3 cellular contexts compared by ENCODE assay signal in the genomic region with DNA sequence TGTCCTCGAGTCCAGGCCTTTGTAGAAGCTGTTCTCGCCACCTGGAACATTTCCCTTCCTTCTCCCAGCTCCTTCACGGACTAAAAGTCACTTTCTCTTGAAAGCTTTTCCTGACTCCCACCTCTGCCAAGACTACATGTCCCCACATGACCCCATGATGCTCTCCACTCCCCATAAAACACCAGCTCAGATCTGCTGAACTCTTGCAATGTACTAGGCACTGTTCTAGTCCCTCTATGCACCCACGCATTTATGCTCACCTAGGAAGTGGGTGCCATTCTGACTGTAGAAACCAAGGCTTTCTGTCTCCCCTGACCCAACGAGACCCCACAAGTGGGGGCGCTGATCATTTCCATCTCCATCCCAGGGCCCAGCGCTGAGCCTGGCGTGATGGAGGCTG.
TF ChIP-seq lines count a peak whose summit lies in the region.

No MANE protein-coding gene starts in this region.

TF ChIP-seq in IMR-90, 13 proteins besides CTCF, POLR2A, EP300 and RAD21:
- TF ChIP-seq RFX5 (IDR thresholded peaks at IDR 0.05; ENCODE audit: low read depth, low read length), result no peak
- TF ChIP-seq FOS (IDR thresholded peaks at IDR 0.05; ENCODE audit: low read depth, low read length), result no peak
- no peak for TF ChIP-seq BHLHE40 (IDR thresholded peaks at IDR 0.05; ENCODE audit: low read depth, low read length)
- TF ChIP-seq NFE2L2 (IDR thresholded peaks at IDR 0.05; ENCODE audit: low read depth, low read length), result no peak
- no peak for TF ChIP-seq MXI1 (IDR thresholded peaks at IDR 0.05; ENCODE audit: borderline replicate concordance, low read depth, low read length)
- TF ChIP-seq SMC3 (IDR thresholded peaks at IDR 0.05; ENCODE audit: low read depth, low read length), result no peak
- TF ChIP-seq MAFK (IDR thresholded peaks at IDR 0.05; ENCODE audit: low read depth, low read length), result no peak
- TF ChIP-seq ELK1 (IDR thresholded peaks at IDR 0.05; ENCODE audit: borderline replicate concordance, low read depth, low read length), result no peak
- no peak for TF ChIP-seq CEBPB (IDR thresholded peaks at IDR 0.05; ENCODE audit: low read depth, low read length)
- no peak for TF ChIP-seq RCOR1 (IDR thresholded peaks at IDR 0.05; ENCODE audit: insufficient replicate concordance, low read length)
- TF ChIP-seq USF2 (IDR thresholded peaks at IDR 0.05; ENCODE audit: low read depth, low read length), result no peak
- TF ChIP-seq CHD1 (IDR thresholded peaks at IDR 0.05; ENCODE audit: low read depth, low read length), result no peak
- TF ChIP-seq MAZ (IDR thresholded peaks at IDR 0.05; ENCODE audit: borderline replicate concordance, low read depth, low read length), result no peak

TF ChIP-seq in K562, 482 proteins besides CTCF, POLR2A, EP300 and RAD21:
- TF ChIP-seq ZFP30 (CRISPR knock-in tag; IDR thresholded peaks at IDR 0.05; ENCODE audit: borderline replicate concordance) (no peak), NBN (IDR thresholded peaks at IDR 0.05; ENCODE audit: low read depth) (no peak), ERF (CRISPR knock-in tag; IDR thresholded peaks at IDR 0.05) (no peak), MLLT1 (IDR thresholded peaks at IDR 0.05) (no peak), ZBED1 (IDR thresholded peaks at IDR 0.05) (no peak), ZNF253 (CRISPR knock-in tag; conservative IDR thresholded peaks at IDR 0.05) (no peak), SMAD2 (IDR thresholded peaks at IDR 0.05; ENCODE audit: low read depth, low read length) (no peak), MYNN (IDR thresholded peaks at IDR 0.05) (no peak), MYNN (CRISPR knock-in tag; IDR thresholded peaks at IDR 0.05) (no peak), ZNF184 (CRISPR knock-in tag; IDR thresholded peaks at IDR 0.05) (no peak), TAF7 (tag; IDR thresholded peaks at IDR 0.05) (no peak), CREBBP (IDR thresholded peaks at IDR 0.05; ENCODE audit: low read depth, low read length) (no peak), SMARCE1 (IDR thresholded peaks at IDR 0.05) (no peak), SMAD1 (IDR thresholded peaks at IDR 0.05; ENCODE audit: low read depth, low read length, partially characterized antibody) (no peak)
- TF ChIP-seq, protein P1, sequence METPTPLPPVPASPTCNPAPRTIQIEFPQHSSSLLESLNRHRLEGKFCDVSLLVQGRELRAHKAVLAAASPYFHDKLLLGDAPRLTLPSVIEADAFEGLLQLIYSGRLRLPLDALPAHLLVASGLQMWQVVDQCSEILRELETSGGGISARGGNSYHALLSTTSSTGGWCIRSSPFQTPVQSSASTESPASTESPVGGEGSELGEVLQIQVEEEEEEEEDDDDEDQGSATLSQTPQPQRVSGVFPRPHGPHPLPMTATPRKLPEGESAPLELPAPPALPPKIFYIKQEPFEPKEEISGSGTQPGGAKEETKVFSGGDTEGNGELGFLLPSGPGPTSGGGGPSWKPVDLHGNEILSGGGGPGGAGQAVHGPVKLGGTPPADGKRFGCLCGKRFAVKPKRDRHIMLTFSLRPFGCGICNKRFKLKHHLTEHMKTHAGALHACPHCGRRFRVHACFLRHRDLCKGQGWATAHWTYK (CRISPR knock-in tag; IDR thresholded peaks at IDR 0.05), result no peak

TF ChIP-seq in GM23338, 12 proteins besides CTCF, POLR2A, EP300 and RAD21:
- no peak for TF ChIP-seq ZNF331 (CRISPR knock-in tag; IDR thresholded peaks at IDR 0.05; ENCODE audit: low read depth)
- TF ChIP-seq CREB1 (CRISPR knock-in tag; IDR thresholded peaks at IDR 0.05; ENCODE audit: low read depth), result no peak
- TF ChIP-seq POLR2AphosphoS5 (IDR thresholded peaks at IDR 0.05; ENCODE audit: low read depth), result no peak
- TF ChIP-seq REST (IDR thresholded peaks at IDR 0.05; ENCODE audit: unreplicated experiment), result no peak
- TF ChIP-seq, protein P2, sequence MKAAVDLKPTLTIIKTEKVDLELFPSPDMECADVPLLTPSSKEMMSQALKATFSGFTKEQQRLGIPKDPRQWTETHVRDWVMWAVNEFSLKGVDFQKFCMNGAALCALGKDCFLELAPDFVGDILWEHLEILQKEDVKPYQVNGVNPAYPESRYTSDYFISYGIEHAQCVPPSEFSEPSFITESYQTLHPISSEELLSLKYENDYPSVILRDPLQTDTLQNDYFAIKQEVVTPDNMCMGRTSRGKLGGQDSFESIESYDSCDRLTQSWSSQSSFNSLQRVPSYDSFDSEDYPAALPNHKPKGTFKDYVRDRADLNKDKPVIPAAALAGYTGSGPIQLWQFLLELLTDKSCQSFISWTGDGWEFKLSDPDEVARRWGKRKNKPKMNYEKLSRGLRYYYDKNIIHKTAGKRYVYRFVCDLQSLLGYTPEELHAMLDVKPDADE (IDR thresholded peaks at IDR 0.05), result no peak
- TF ChIP-seq NANOG (IDR thresholded peaks at IDR 0.05; ENCODE audit: borderline replicate concordance), result no peak
- no peak for TF ChIP-seq STAT1 (IDR thresholded peaks at IDR 0.05; ENCODE audit: unreplicated experiment)
- TF ChIP-seq EZH2 (IDR thresholded peaks at IDR 0.05; ENCODE audit: low read depth, unreplicated experiment), result no peak
- TF ChIP-seq ZNF462 (CRISPR knock-in tag; IDR thresholded peaks at IDR 0.05), result no peak
- no peak for TF ChIP-seq JUNB (IDR thresholded peaks at IDR 0.05; ENCODE audit: unreplicated experiment)
- TF ChIP-seq ZNF114 (CRISPR knock-in tag; IDR thresholded peaks at IDR 0.05), result no peak
- no peak for TF ChIP-seq EZH2phosphoT487 (IDR thresholded peaks at IDR 0.05; ENCODE audit: unreplicated experiment)
